8 cellular contexts compared by ENCODE assay signal in genomic region chr16:75266738-75267630, GRCh38. TPM values are rescaled to one million over a fixed set of nuclear protein-coding genes. Genes with fewer than 3 reads are reported as not detected.
DNase-seq lines count a peak whose midpoint lies in the region; ATAC-seq, FAIRE-seq and TF ChIP-seq lines count a peak whose summit lies in the region.

No MANE protein-coding gene starts in this region.

- H2AFZ ChIP-seq in HepG2 (ENCODE audit: low read length) = no peak overlapping the region

- no peaks in the 10 kb centered on the region for H3K9me3 ChIP-seq in HepG2 (ENCODE audit: low read length)

- TF ChIP-seq CTCF in activated CD8-positive, alpha-beta T cell treated with anti-CD3 and anti-CD28 coated beads for 36 hours (IDR thresholded peaks at IDR 0.05) = no peak
- TF ChIP-seq CTCF in HepG2 (CRISPR knock-in tag; IDR thresholded peaks at IDR 0.05) = no peak

- peak overlapping the region; percentile 96 for H3K9ac ChIP-seq in HepG2 (ENCODE audit: insufficient read depth, low read depth, low read length)

- H3K27me3 Mint-ChIP-seq in activated CD8-positive, alpha-beta T cell treated with anti-CD3 and anti-CD28 coated beads for 36 hours = peaks cover 38% of the 10 kb centered on the region
- H3K27me3 Mint-ChIP-seq in activated CD8-positive, alpha-beta T cell treated with anti-CD3 and anti-CD28 coated beads, Interleukin-2, amount 10 ng/mL, durations not matched to agents 7 days and 5 days (ENCODE audit: low read depth) = peaks cover 44% of the 10 kb centered on the region
- H3K27me3 Mint-ChIP-seq in activated naive CD8-positive, alpha-beta T cell treated with anti-CD3 and anti-CD28 coated beads, Interleukin-2, amount 50 U/mL, for 24 hours = peaks cover 50% of the 10 kb centered on the region

- no peak for TF ChIP-seq POLR2A in HepG2 (IDR thresholded peaks at IDR 0.05; ENCODE audit: insufficient read depth in 1 of 2, low read depth in 2 of 2, low read length in 2 of 2)

- CTCF ChIA-PET in activated CD8-positive, alpha-beta T cell treated with anti-CD3 and anti-CD28 coated beads for 36 hours (lab: Charles Lee) = interaction anchor here (1.2 to 1.8 kb wide), 2 partner anchors 33 to 34 kb away, joined by 4 to 6 read pairs; no protein-coding TSS in a partner anchor
- CTCF ChIA-PET in activated CD8-positive, alpha-beta T cell treated with anti-CD3 and anti-CD28 coated beads, Interleukin-2, amount 10 ng/mL, durations not matched to agents 7 days and 5 days (lab: Charles Lee) = no interaction called here
- CTCF ChIA-PET in HepG2 (lab: Yijun Ruan, JAX; ENCODE audit: low intra/inter-chr PET ratio, low total read pairs) = no interaction called here

- TF ChIP-seq EP300 in HepG2 (IDR thresholded peaks at IDR 0.05; ENCODE audit: low read depth in 2 of 2, low read length in 2 of 2) = no peak
- TF ChIP-seq EP300 in HepG2 (CRISPR knock-in tag; IDR thresholded peaks at IDR 0.05; ENCODE audit: borderline replicate concordance) = no peak

- FAIRE-seq in HepG2 (lab: Jason Lieb, UNC) = no peak

- peaks cover 0 to 1% of the 10 kb centered on the region in 2 experiments; a peak in 1 of 5 replicates for H3K36me3 ChIP-seq in HepG2 (replicated peaks in 1 of 2; ENCODE audit: control insufficient read depth in 1 of 2, insufficient read depth in 2 of 2, low read length in 2 of 2)

- no peak for DNase-seq in activated CD8-positive, alpha-beta T cell treated with anti-CD3 and anti-CD28 coated beads for 36 hours
- no peak for DNase-seq in activated CD8-positive, alpha-beta T cell treated with anti-CD3 and anti-CD28 coated beads, Interleukin-2, amount 10 ng/mL, durations not matched to agents 7 days and 5 days
- no peak for DNase-seq in activated naive CD8-positive, alpha-beta T cell treated with anti-CD3 and anti-CD28 coated beads, Interleukin-2, amount 50 U/mL, for 24 hours
- DNase-seq in HepG2 (ENCODE audit: low spot score) (no peak), superior temporal gyrus (ENCODE audit: extremely low spot score) (peak; percentile 79), EL (no peak)

- peaks cover 35% of the 10 kb centered on the region for H3K79me2 ChIP-seq in HepG2 (ENCODE audit: insufficient read depth, low read length)

- H3K4me3 ChIP-seq in HepG2 (replicated peaks in 1 of 3; ENCODE audit: insufficient read depth in 1 of 3, low read depth in 2 of 3, low read length in 3 of 3) = peak overlapping the region in 2 of 3 experiments; percentile 92 to 96; a peak in 3 of 6 replicates

- POLR2A ChIA-PET in activated CD8-positive, alpha-beta T cell treated with anti-CD3 and anti-CD28 coated beads for 36 hours (lab: Charles Lee) = no interaction called here
- POLR2A ChIA-PET in activated CD8-positive, alpha-beta T cell treated with anti-CD3 and anti-CD28 coated beads, Interleukin-2, amount 10 ng/mL, durations not matched to agents 7 days and 5 days (lab: Charles Lee) = no interaction called here
- POLR2A ChIA-PET in HepG2 (lab: Yijun Ruan, JAX) = interaction anchor here (1.1 to 9.3 kb wide), 9 partner anchors 15 to 119 kb away, joined by 3 to 151 read pairs (median 4); partner anchors contain the start of gene BCAR1

- ATAC-seq in activated CD8-positive, alpha-beta T cell treated with anti-CD3 and anti-CD28 coated beads for 36 hours = no peak
- no peak for ATAC-seq in activated CD8-positive, alpha-beta T cell treated with anti-CD3 and anti-CD28 coated beads, Interleukin-2, amount 10 ng/mL, durations not matched to agents 7 days and 5 days
- no peak for ATAC-seq in activated naive CD8-positive, alpha-beta T cell treated with anti-CD3 and anti-CD28 coated beads, Interleukin-2, amount 50 U/mL, for 24 hours
- no peak for ATAC-seq in HepG2
- no peak for ATAC-seq in HG03469 (IDR thresholded peaks at IDR 0.05; ENCODE audit: unreplicated experiment)
- ATAC-seq in GM21528 (IDR thresholded peaks at IDR 0.05; ENCODE audit: low FRiP score, unreplicated experiment) = no peak

- intact Hi-C loops in activated CD8-positive, alpha-beta T cell treated with anti-CD3 and anti-CD28 coated beads for 36 hours (cut with micrococcal nuclease) = no loop called here
- intact Hi-C loops in HepG2 (cut with micrococcal nuclease; ENCODE audit: unreplicated experiment) = loop anchor here (1.0 kb wide), 1 partner anchor 34 kb away; no protein-coding TSS in a partner anchor

- H3K4me3 Mint-ChIP-seq in activated CD8-positive, alpha-beta T cell treated with anti-CD3 and anti-CD28 coated beads for 36 hours = peak overlapping the region; percentile 65
- H3K4me3 Mint-ChIP-seq in activated CD8-positive, alpha-beta T cell treated with anti-CD3 and anti-CD28 coated beads, Interleukin-2, amount 10 ng/mL, durations not matched to agents 7 days and 5 days = no peak overlapping the region
- H3K4me3 Mint-ChIP-seq in activated naive CD8-positive, alpha-beta T cell treated with anti-CD3 and anti-CD28 coated beads, Interleukin-2, amount 50 U/mL, for 24 hours = peak overlapping the region; percentile 49

- H3K4me1 Mint-ChIP-seq in activated CD8-positive, alpha-beta T cell treated with anti-CD3 and anti-CD28 coated beads for 36 hours (ENCODE audit: low read depth) = peaks cover 7% of the 10 kb centered on the region
- H3K4me1 Mint-ChIP-seq in activated CD8-positive, alpha-beta T cell treated with anti-CD3 and anti-CD28 coated beads, Interleukin-2, amount 10 ng/mL, durations not matched to agents 7 days and 5 days (ENCODE audit: low read depth) = peaks cover 3% of the 10 kb centered on the region
- peaks cover 4% of the 10 kb centered on the region for H3K4me1 Mint-ChIP-seq in activated naive CD8-positive, alpha-beta T cell treated with anti-CD3 and anti-CD28 coated beads, Interleukin-2, amount 50 U/mL, for 24 hours

- H3K4me1 ChIP-seq in HepG2 (ENCODE audit: insufficient read depth, low read length) = peaks cover 69% of the 10 kb centered on the region

- H3K4me2 ChIP-seq in HepG2 (ENCODE audit: low read depth, low read length) = peak overlapping the region; percentile 98

- no peak overlapping the region for H3K27ac Mint-ChIP-seq in activated CD8-positive, alpha-beta T cell treated with anti-CD3 and anti-CD28 coated beads for 36 hours
- no peak overlapping the region for H3K27ac Mint-ChIP-seq in activated CD8-positive, alpha-beta T cell treated with anti-CD3 and anti-CD28 coated beads, Interleukin-2, amount 10 ng/mL, durations not matched to agents 7 days and 5 days
- H3K27ac Mint-ChIP-seq in activated naive CD8-positive, alpha-beta T cell treated with anti-CD3 and anti-CD28 coated beads, Interleukin-2, amount 50 U/mL, for 24 hours = no peak overlapping the region

- peaks cover 19% of the 10 kb centered on the region for H4K20me1 ChIP-seq in HepG2 (ENCODE audit: insufficient read depth, low read length)

- in situ Hi-C loops in HepG2 (cut with HindIII; ENCODE audit: extremely low pct_ligation_motif_present, low pct_unique_long_range_greater_than_20kb) = loop anchor here (5.0 kb wide), 1 partner anchor 40 kb away; no protein-coding TSS in a partner anchor

- 82% methylated on average over 19 of the region's 27 CpGs for whole genome bisulfite sequencing in HepG2 (ENCODE audit: low lambda C conversion rate)

- no TSS peak for BruUV-seq in HepG2 (replicated peaks; lab: Mats Ljungman, UMichigan)

- no peak overlapping the region for H3K27ac ChIP-seq in HepG2 (ENCODE audit: extremely low read length, insufficient read depth, low read length)

- no peaks in the 10 kb centered on the region for H3K27me3 ChIP-seq in HepG2 (ENCODE audit: control insufficient read depth in 1 of 2, insufficient read depth in 2 of 2, low read length in 2 of 2)

- no peaks in the 10 kb centered on the region for H3K36me3 Mint-ChIP-seq in activated CD8-positive, alpha-beta T cell treated with anti-CD3 and anti-CD28 coated beads for 36 hours (ENCODE audit: low read depth)
- no peaks in the 10 kb centered on the region for H3K36me3 Mint-ChIP-seq in activated CD8-positive, alpha-beta T cell treated with anti-CD3 and anti-CD28 coated beads, Interleukin-2, amount 10 ng/mL, durations not matched to agents 7 days and 5 days (ENCODE audit: low read depth)
- H3K36me3 Mint-ChIP-seq in activated naive CD8-positive, alpha-beta T cell treated with anti-CD3 and anti-CD28 coated beads, Interleukin-2, amount 50 U/mL, for 24 hours (ENCODE audit: low read depth) = peaks cover 1% of the 10 kb centered on the region

- no peaks in the 10 kb centered on the region for H3K9me3 Mint-ChIP-seq in activated CD8-positive, alpha-beta T cell treated with anti-CD3 and anti-CD28 coated beads for 36 hours
- no peaks in the 10 kb centered on the region for H3K9me3 Mint-ChIP-seq in activated CD8-positive, alpha-beta T cell treated with anti-CD3 and anti-CD28 coated beads, Interleukin-2, amount 10 ng/mL, durations not matched to agents 7 days and 5 days (ENCODE audit: insufficient read depth)
- no peaks in the 10 kb centered on the region for H3K9me3 Mint-ChIP-seq in activated naive CD8-positive, alpha-beta T cell treated with anti-CD3 and anti-CD28 coated beads, Interleukin-2, amount 50 U/mL, for 24 hours

- TF ChIP-seq RAD21 in HepG2 (CRISPR knock-in tag; IDR thresholded peaks at IDR 0.05) = no peak

RNA-seq across cellular contexts. Expression of gene BCAR1, which starts 15.6 kb away (rescaled TPM):
- under 1 TPM; 0.34 to 0.87 TPM for total RNA-seq in activated CD8-positive, alpha-beta T cell treated with anti-CD3 and anti-CD28 coated beads for 36 hours
- total RNA-seq in activated CD8-positive, alpha-beta T cell treated with anti-CD3 and anti-CD28 coated beads, Interleukin-2, amount 10 ng/mL, durations not matched to agents 7 days and 5 days = under 1 TPM in 1 of 2 experiments, not detected in 1; 0.08 TPM
- 35.9 and 48.1 TPM in 2 replicates for total RNA-seq in HepG2 (2016; rRNA removed; fragmentation: Illumina TruSeq; extraction: Trizol)
- total RNA-seq in HepG2 (2016; cell fraction: cytosol; rRNA removed; fragmentation: Illumina TruSeq; extraction: Trizol; ENCODE audit: low read depth) = 13.1 and 14.5 TPM in 2 replicates
- 33.1 and 51.1 TPM in 2 replicates for total RNA-seq in HepG2 (2016; cell fraction: insoluble cytoplasmic fraction; rRNA removed; fragmentation: Illumina TruSeq; extraction: Trizol)
- 38.7 and 43.1 TPM in 2 replicates for total RNA-seq in HepG2 (2016; cell fraction: membrane; rRNA removed; fragmentation: Illumina TruSeq; extraction: Trizol)
- total RNA-seq in HepG2 (2016; cell fraction: nucleus; rRNA removed; fragmentation: Illumina TruSeq; extraction: Trizol) = 38.1 and 45.0 TPM in 2 replicates
- 51.7 and 57.8 TPM in 2 replicates for polyA plus RNA-seq in HepG2 (2011; rRNA removed)
- polyA plus RNA-seq in HepG2 (2011; cell fraction: cytosol; rRNA removed) = 31.6 and 53.3 TPM in 2 replicates
- polyA plus RNA-seq in HepG2 (2011; cell fraction: nucleus; rRNA removed) = 202 and 242 TPM in 2 replicates
- polyA plus RNA-seq in HepG2 (2012) = 39.6 and 65.3 TPM in 2 replicates
- 13.2 and 13.9 TPM in 2 replicates for polyA plus RNA-seq in HepG2 (2016; cell fraction: cytosol; fragmentation: Illumina TruSeq; extraction: Trizol; ENCODE audit: low read depth)
- 47.9 and 56.1 TPM in 2 replicates for polyA plus RNA-seq in HepG2 (2016; cell fraction: insoluble cytoplasmic fraction; fragmentation: Illumina TruSeq; extraction: Trizol; ENCODE audit: low read depth)
- 24.5 and 27.8 TPM in 2 replicates for polyA plus RNA-seq in HepG2 (2016; cell fraction: membrane; fragmentation: Illumina TruSeq; extraction: Trizol; ENCODE audit: low read depth)
- polyA plus RNA-seq in HepG2 (2016; cell fraction: nucleus; fragmentation: Illumina TruSeq; extraction: Trizol; ENCODE audit: insufficient read depth, low read depth) = 68.9 and 74.0 TPM in 2 replicates
- 35.0 and 120 TPM in 2 replicates for polyA minus RNA-seq in HepG2 (2011; rRNA and poly(A)+ RNA removed; ENCODE audit: low replicate concordance)
- 32.5 and 33.4 TPM in 2 replicates for polyA minus RNA-seq in HepG2 (2011; cell fraction: cytosol; rRNA and poly(A)+ RNA removed)
- 77.6 and 107 TPM in 2 replicates for polyA minus RNA-seq in HepG2 (2011; cell fraction: nucleus; rRNA and poly(A)+ RNA removed)

RNA-seq across cellular contexts. Expression of gene CTRB1, which starts 48.2 kb away (rescaled TPM):
- total RNA-seq in activated CD8-positive, alpha-beta T cell treated with anti-CD3 and anti-CD28 coated beads for 36 hours = not detected
- not detected for total RNA-seq in activated CD8-positive, alpha-beta T cell treated with anti-CD3 and anti-CD28 coated beads, Interleukin-2, amount 10 ng/mL, durations not matched to agents 7 days and 5 days
- total RNA-seq in HepG2 (2016; rRNA removed; fragmentation: Illumina TruSeq; extraction: Trizol) = not detected in 2 replicates
- not detected in 2 replicates for total RNA-seq in HepG2 (2016; cell fraction: cytosol; rRNA removed; fragmentation: Illumina TruSeq; extraction: Trizol; ENCODE audit: low read depth)
- not detected in 2 replicates for total RNA-seq in HepG2 (2016; cell fraction: insoluble cytoplasmic fraction; rRNA removed; fragmentation: Illumina TruSeq; extraction: Trizol)
- not detected in 2 replicates for total RNA-seq in HepG2 (2016; cell fraction: membrane; rRNA removed; fragmentation: Illumina TruSeq; extraction: Trizol)
- not detected in 2 replicates for total RNA-seq in HepG2 (2016; cell fraction: nucleus; rRNA removed; fragmentation: Illumina TruSeq; extraction: Trizol)
- 0.55 TPM in 1 of 2 replicates, not detected in the other for polyA plus RNA-seq in HepG2 (2011; rRNA removed)
- 0.13 and 0.14 TPM in 2 replicates for polyA plus RNA-seq in HepG2 (2011; cell fraction: cytosol; rRNA removed)
- polyA plus RNA-seq in HepG2 (2011; cell fraction: nucleus; rRNA removed) = 0.47 TPM in 1 of 2 replicates, not detected in the other
- polyA plus RNA-seq in HepG2 (2012) = not detected in 2 replicates
- polyA plus RNA-seq in HepG2 (2016; cell fraction: cytosol; fragmentation: Illumina TruSeq; extraction: Trizol; ENCODE audit: low read depth) = not detected in 2 replicates
- polyA plus RNA-seq in HepG2 (2016; cell fraction: insoluble cytoplasmic fraction; fragmentation: Illumina TruSeq; extraction: Trizol; ENCODE audit: low read depth) = not detected in 2 replicates
- polyA plus RNA-seq in HepG2 (2016; cell fraction: membrane; fragmentation: Illumina TruSeq; extraction: Trizol; ENCODE audit: low read depth) = not detected in 2 replicates
- polyA plus RNA-seq in HepG2 (2016; cell fraction: nucleus; fragmentation: Illumina TruSeq; extraction: Trizol; ENCODE audit: insufficient read depth, low read depth) = not detected in 2 replicates
- polyA minus RNA-seq in HepG2 (2011; rRNA and poly(A)+ RNA removed; ENCODE audit: low replicate concordance) = not detected in 2 replicates
- polyA minus RNA-seq in HepG2 (2011; cell fraction: cytosol; rRNA and poly(A)+ RNA removed) = not detected in 2 replicates
- polyA minus RNA-seq in HepG2 (2011; cell fraction: nucleus; rRNA and poly(A)+ RNA removed) = not detected in 2 replicates

Comparison
In these comparisons a context has a peak if more than half of its experiments do, and no peak if none do; other contexts are left out.
1. RNA of gene BCAR1, which starts 15.6 kb away (total RNA-seq): 13.1 to 51.1 TPM in HepG2; 0.34 to 0.87 TPM in activated CD8-positive, alpha-beta T cell treated with anti-CD3 and anti-CD28 coated beads for 36 hours and 0.08 TPM in activated CD8-positive, alpha-beta T cell treated with anti-CD3 and anti-CD28 coated beads, Interleukin-2, amount 10 ng/mL, durations not matched to agents 7 days and 5 days; every median in the first group is over 4 times any median in the second.